In the genomic region with DNA sequence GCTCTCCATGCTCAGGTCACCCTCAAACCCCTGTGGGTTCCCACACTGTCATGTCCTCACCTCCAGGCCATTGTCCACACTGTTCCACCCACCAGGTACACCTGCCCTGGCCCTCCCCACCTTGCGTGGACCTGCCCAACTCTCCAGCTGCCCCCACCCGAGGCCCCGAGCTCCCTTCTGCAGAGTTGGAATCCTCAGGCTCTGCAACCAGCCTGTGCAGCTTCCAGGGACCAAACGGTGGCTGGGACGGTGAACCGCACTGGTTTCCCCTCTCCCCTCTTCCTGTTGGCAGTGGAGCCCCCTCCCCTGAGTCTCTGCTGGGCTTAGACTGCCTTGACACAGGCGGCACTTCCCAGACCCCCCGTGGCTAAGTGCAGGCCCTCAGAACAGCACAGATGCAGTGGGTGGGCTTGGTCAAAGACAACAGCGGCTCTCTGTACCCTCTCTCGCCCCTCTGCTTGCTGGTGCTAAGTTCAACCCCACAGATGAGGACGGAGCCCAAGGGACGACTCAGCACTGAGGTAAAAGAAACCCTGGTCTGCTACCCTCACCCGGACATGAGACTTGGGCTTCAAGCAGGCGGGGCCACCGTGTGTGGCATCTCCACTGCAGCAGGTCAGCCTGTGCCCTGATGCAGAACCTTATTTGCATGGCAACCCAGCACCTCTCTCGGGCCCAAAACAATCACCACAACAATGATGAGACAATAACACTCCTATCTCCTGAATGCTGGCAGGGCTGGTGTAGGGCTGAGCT, we compare ENCODE assay signal across 18 cellular contexts. TPM values are rescaled to one million over a fixed set of nuclear protein-coding genes. Genes with fewer than 3 reads are reported as not detected.
DNase-seq lines count a peak whose midpoint lies in the region; ATAC-seq and TF ChIP-seq lines count a peak whose summit lies in the region.
"Had no signal": no experiment of that assay in that cellular context is flagged by ENCODE, and none has a peak within 500 bp of the region (broad histone marks: within the 10 kb centered on the region; RNA-seq: fewer than 3 reads in every experiment).

No MANE protein-coding gene starts in this region.

- no peak overlapping the region for H3K27ac ChIP-seq in BLaER1
- no peak overlapping the region for H3K27ac ChIP-seq in left lung
- no peak overlapping the region for H3K27ac ChIP-seq in spleen

- H3K9ac ChIP-seq in BLaER1, result no peak overlapping the region

- DNase-seq in NAMALWA (ENCODE audit: low spot score) (peak; percentile 41), left lung (peak; percentile 25 to 59), spleen (peak; percentile 69), dedifferentiated amniotic fluid mesenchymal stem cell (ENCODE audit: extremely low spot score) (no peak), NOMO-1 treated with DMSO at 0.1 percent for 48 hours (lab: John Stamatoyannopoulos, UW; ENCODE audit: unreplicated experiment) (no peak)
- DNase-seq: DMS 273 treated with DMSO at 0.1 percent for 48 hours, KBM-7, MV-4-11, NCI-H1417 treated with DMSO at 0.1 percent for 48 hours, NCI-H1930, NCI-H2171 treated with DMSO at 0.1 percent for 48 hours, NCI-H446 treated with DMSO at 0.1 percent for 48 hours, NCI-H774, PC-3 had no signal

- H3K4me1 ChIP-seq in BLaER1 (peaks cover 31% of the 10 kb centered on the region), left lung (no peaks in the 10 kb centered on the region), spleen (peaks cover 0 to 20% (median 2%) of the 10 kb centered on the region in 6 donors)

- H3K36me3 ChIP-seq in BLaER1 (no peaks in the 10 kb centered on the region), left lung (peaks cover 0 to 4% of the 10 kb centered on the region in 2 donors), spleen (peaks cover 0 to 79% (median 35%) of the 10 kb centered on the region in 6 donors)

- H3K4me3 ChIP-seq in BLaER1 (no peak overlapping the region), left lung (no peak overlapping the region), spleen (no peak overlapping the region)

- TF ChIP-seq CTCF in left lung (IDR thresholded peaks at IDR 0.05), result no peak
- TF ChIP-seq CTCF in spleen (IDR thresholded peaks at IDR 0.05 in 8 of 11, conservative IDR thresholded peaks at IDR 0.05 in 3 of 11), result no peak

- H3K4me2 ChIP-seq in BLaER1, result peak overlapping the region; percentile 34

- WGBS in spleen, 5 donors, result 79 to 84% (median 81%) methylated on average over 13 to 16 of the region's 16 CpGs

- H3K9me3 ChIP-seq in BLaER1, result no peaks in the 10 kb centered on the region
- no peaks in the 10 kb centered on the region for H3K9me3 ChIP-seq in left lung
- H3K9me3 ChIP-seq in spleen, result no peaks in the 10 kb centered on the region

- TF ChIP-seq POLR2A in spleen (IDR thresholded peaks at IDR 0.05), result no peak

- intact Hi-C loops in left lung (cut with DNase I), result no loop called here
- intact Hi-C loops in spleen (cut with DNase I; ENCODE audit: low total_unique reads), result loop anchor here (10.0 kb wide), 1 partner anchor 46 kb away; no protein-coding TSS in a partner anchor

- H3K27me3 ChIP-seq in BLaER1 (no peaks in the 10 kb centered on the region), left lung (peaks cover 0 to 23% of the 10 kb centered on the region in 2 donors), spleen (replicated peaks in 1 of 7) (no peaks in the 10 kb centered on the region)

- ATAC-seq in left lung (no peak), GM21528 (IDR thresholded peaks at IDR 0.05; ENCODE audit: low FRiP score, unreplicated experiment) (no peak)
- ATAC-seq: PC-3 had no signal

- H4K20me1 ChIP-seq in BLaER1, result no peaks in the 10 kb centered on the region

RNA-seq across cellular contexts. Expression of a gene that starts 11.0 kb away (rescaled TPM):
- total RNA-seq in left lung (1 to 10 TPM; 1.0 to 5.3 TPM), spleen (10 to 100 TPM; 11.7 to 28.4 (median 20.9) TPM)
- polyA plus RNA-seq in spleen, result 10 to 100 TPM in 1 of 3 donors, 1 to 10 TPM in 2; 8.6 to 11.2 (median 9.8) TPM
- total RNA-seq: PC-3, SK-MEL-5 had no signal

RNA-seq across cellular contexts. Expression of a gene that starts 48.4 kb away (rescaled TPM):
- total RNA-seq in left lung (not detected), spleen (under 1 TPM in 4 of 7 donors, not detected in 3; 0.17 to 0.67 (median 0.41) TPM)
- polyA plus RNA-seq in spleen, result under 1 TPM; 0.04 to 0.13 (median 0.05) TPM
- total RNA-seq: PC-3 had no signal
- polyA plus RNA-seq: CD14-positive monocyte had no signal

Comparison
In these comparisons a context has a peak if more than half of its experiments do, and no peak if none do; other contexts are left out.
1. DNase-seq: peak in NAMALWA (single experiment), left lung (2 of 2) and spleen (single experiment); none in dedifferentiated amniotic fluid mesenchymal stem cell (single experiment) and NOMO-1 treated with DMSO at 0.1 percent for 48 hours (single experiment).